In the genomic region with DNA sequence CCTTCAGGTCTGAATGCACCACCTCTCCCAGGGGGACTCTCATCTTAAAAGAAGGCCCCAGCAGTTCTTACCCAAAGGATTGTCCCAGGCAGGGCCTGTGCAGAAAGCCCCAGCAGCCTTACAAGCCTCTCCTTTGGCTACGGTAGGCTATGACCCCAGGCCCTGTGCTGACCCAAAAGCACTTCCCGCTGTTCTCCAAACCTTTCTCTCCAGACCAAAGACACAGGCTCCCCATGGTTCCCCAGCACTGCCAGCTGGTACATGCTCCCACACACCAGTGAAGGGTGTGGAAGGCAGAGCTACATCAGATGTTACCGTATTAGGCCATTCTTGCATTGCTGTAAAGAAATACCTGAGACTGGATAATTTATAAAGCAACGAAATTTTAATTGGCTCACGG, we compare ENCODE assay signal across 1 cellular context.
TF ChIP-seq lines count a peak whose summit lies in the region.

No MANE protein-coding gene starts in this region.

TF ChIP-seq in K562, 482 proteins besides CTCF, POLR2A, EP300 and RAD21 (continued from another document):
- TF ChIP-seq SREBF1 (IDR thresholded peaks at IDR 0.05; ENCODE audit: borderline replicate concordance, low read depth, low read length) (no peak), RBM15 (IDR thresholded peaks at IDR 0.05; ENCODE audit: insufficient read depth, low read length) (no peak), KDM2B (CRISPR knock-in tag; IDR thresholded peaks at IDR 0.05) (no peak), CHCHD3 (CRISPR knock-in tag; IDR thresholded peaks at IDR 0.05) (no peak), TFAM (CRISPR knock-in tag; conservative IDR thresholded peaks at IDR 0.05) (no peak), NONO (IDR thresholded peaks at IDR 0.05; ENCODE audit: low read depth in 2 of 2, low read length in 1 of 2) (no peak), SFPQ (IDR thresholded peaks at IDR 0.05; ENCODE audit: low read depth, low read length) (no peak), THRB (CRISPR knock-in tag; conservative IDR thresholded peaks at IDR 0.05) (no peak), YY1 (IDR thresholded peaks at IDR 0.05; ENCODE audit: borderline replicate concordance in 1 of 3, control insufficient read depth in 1 of 3, extremely low read depth in 1 of 3, insufficient read depth in 3 of 3, insufficient read length in 1 of 3, insufficient replicate concordance in 2 of 3, low read depth in 1 of 3, low read length in 2 of 3) (no peak), RNF2 (IDR thresholded peaks at IDR 0.05) (no peak), EP400 (IDR thresholded peaks at IDR 0.05) (no peak), MECOM (CRISPR knock-in tag; IDR thresholded peaks at IDR 0.05) (no peak)
- TF ChIP-seq, protein P1, sequence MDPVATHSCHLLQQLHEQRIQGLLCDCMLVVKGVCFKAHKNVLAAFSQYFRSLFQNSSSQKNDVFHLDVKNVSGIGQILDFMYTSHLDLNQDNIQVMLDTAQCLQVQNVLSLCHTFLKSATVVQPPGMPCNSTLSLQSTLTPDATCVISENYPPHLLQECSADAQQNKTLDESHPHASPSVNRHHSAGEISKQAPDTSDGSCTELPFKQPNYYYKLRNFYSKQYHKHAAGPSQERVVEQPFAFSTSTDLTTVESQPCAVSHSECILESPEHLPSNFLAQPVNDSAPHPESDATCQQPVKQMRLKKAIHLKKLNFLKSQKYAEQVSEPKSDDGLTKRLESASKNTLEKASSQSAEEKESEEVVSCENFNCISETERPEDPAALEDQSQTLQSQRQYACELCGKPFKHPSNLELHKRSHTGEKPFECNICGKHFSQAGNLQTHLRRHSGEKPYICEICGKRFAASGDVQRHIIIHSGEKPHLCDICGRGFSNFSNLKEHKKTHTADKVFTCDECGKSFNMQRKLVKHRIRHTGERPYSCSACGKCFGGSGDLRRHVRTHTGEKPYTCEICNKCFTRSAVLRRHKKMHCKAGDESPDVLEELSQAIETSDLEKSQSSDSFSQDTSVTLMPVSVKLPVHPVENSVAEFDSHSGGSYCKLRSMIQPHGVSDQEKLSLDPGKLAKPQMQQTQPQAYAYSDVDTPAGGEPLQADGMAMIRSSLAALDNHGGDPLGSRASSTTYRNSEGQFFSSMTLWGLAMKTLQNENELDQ (CRISPR knock-in tag; IDR thresholded peaks at IDR 0.05; ENCODE audit: borderline replicate concordance): no peak
